In the genomic region with DNA sequence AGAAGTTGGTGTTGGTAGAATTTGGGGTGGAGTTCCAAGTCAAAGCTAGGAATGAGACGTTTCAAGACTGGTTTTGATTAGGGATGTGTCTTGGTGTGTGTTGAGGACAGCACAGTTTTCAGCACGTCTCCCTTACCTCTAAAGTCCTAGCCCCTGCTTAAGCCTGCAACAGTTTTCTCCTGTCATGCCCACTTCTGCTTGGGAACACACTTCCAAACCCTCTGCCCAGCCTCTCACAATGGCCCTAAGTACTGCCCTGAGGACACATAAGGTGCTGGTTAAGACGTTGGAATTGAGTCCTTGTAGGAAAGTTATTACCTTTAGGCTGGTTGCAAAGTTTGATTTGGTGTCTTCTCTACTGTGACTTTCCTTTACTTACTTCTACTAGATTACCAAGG, we compare ENCODE assay signal across 8 cellular contexts. TPM values are rescaled to one million over a fixed set of nuclear protein-coding genes. Genes with fewer than 3 reads are reported as not detected.
DNase-seq lines count a peak whose midpoint lies in the region; ATAC-seq, FAIRE-seq and TF ChIP-seq lines count a peak whose summit lies in the region.

No MANE protein-coding gene starts in this region.

- ATAC-seq in HG03457 (IDR thresholded peaks at IDR 0.05; ENCODE audit: unreplicated experiment): no peak
- ATAC-seq in HG03342 (IDR thresholded peaks at IDR 0.05; ENCODE audit: unreplicated experiment): no peak
- ATAC-seq in HG03175 (IDR thresholded peaks at IDR 0.05; ENCODE audit: unreplicated experiment): no peak
- ATAC-seq in GM19324 (IDR thresholded peaks at IDR 0.05; ENCODE audit: low FRiP score, unreplicated experiment): no peak

- peaks cover 4% of the 10 kb centered on the region for H3K36me3 Mint-ChIP-seq in progenitor cell of endocrine pancreas (ENCODE audit: insufficient read depth)

- no peak for TF ChIP-seq POLR2A in endothelial cell of umbilical vein (IDR thresholded peaks at IDR 0.05; ENCODE audit: low read depth, low read length)

- H4K20me1 ChIP-seq in endothelial cell of umbilical vein (replicated peaks; ENCODE audit: control insufficient read depth, extremely low read depth, insufficient read depth, low read length): no peaks in the 10 kb centered on the region

- dilution Hi-C loops in endothelial cell of umbilical vein (cut with MboI; ENCODE audit: extremely low pct_ligation_motif_present, low sequenced_read_pairs): no loop called here

- no peak for FAIRE-seq in endothelial cell of umbilical vein (lab: Jason Lieb, UNC)

- no peak overlapping the region for H3K27ac ChIP-seq in SJCRH30
- H3K27ac ChIP-seq in endothelial cell of umbilical vein (ENCODE audit: insufficient read depth, low read depth, low read length): peak overlapping the region; percentile 73

- DNase-seq in SJCRH30 (no peak), endothelial cell of umbilical vein (ENCODE audit: low read depth, low spot score) (peak; percentile 44), progenitor cell of endocrine pancreas (ENCODE audit: low spot score, unreplicated experiment) (no peak)

- CTCF ChIA-PET in endothelial cell of umbilical vein (lab: Charles Lee): interaction anchor here (1.0 to 3.0 kb wide), 9 partner anchors 8 to 321 kb away, joined by 3 to 11 read pairs (median 5); no protein-coding TSS in a partner anchor

- peak overlapping the region; percentile 74 for H3K4me3 Mint-ChIP-seq in progenitor cell of endocrine pancreas (ENCODE audit: low read depth)

- H3K27me3 ChIP-seq in SJCRH30 (no peaks in the 10 kb centered on the region), endothelial cell of umbilical vein (ENCODE audit: control insufficient read depth in 2 of 2, insufficient read depth in 2 of 2, low read length in 2 of 2) (no peaks in the 10 kb centered on the region)

- H3K36me3 ChIP-seq in SJCRH30: no peaks in the 10 kb centered on the region
- peaks cover 3 to 4% of the 10 kb centered on the region in 2 experiments for H3K36me3 ChIP-seq in endothelial cell of umbilical vein (ENCODE audit: control insufficient read depth in 2 of 2, extremely low read depth in 1 of 2, insufficient read depth in 2 of 2, low read length in 2 of 2)

- H3K9me3 ChIP-seq in SJCRH30 (replicated peaks) (no peaks in the 10 kb centered on the region), endothelial cell of umbilical vein (replicated peaks; ENCODE audit: control insufficient read depth, insufficient read depth, low read length) (no peaks in the 10 kb centered on the region)

- H3K27ac Mint-ChIP-seq in progenitor cell of endocrine pancreas: peak overlapping the region; percentile 18

- no TSS peak for BruUV-seq in endothelial cell of umbilical vein (replicated peaks; lab: Mats Ljungman, UMichigan)

- intact Hi-C loops in endothelial cell of umbilical vein (cut with micrococcal nuclease): loop anchor here (5.0 kb wide), 1 partner anchor 320 kb away; no protein-coding TSS in a partner anchor

- H3K9me3 Mint-ChIP-seq in progenitor cell of endocrine pancreas (ENCODE audit: low read depth): no peaks in the 10 kb centered on the region

- H3K27me3 Mint-ChIP-seq in progenitor cell of endocrine pancreas: peaks cover 31% of the 10 kb centered on the region

- peaks cover 39% of the 10 kb centered on the region for H3K4me1 Mint-ChIP-seq in progenitor cell of endocrine pancreas (ENCODE audit: low read depth)

- peaks cover 37% of the 10 kb centered on the region for H3K79me2 ChIP-seq in endothelial cell of umbilical vein (ENCODE audit: control insufficient read depth, insufficient read depth, low read length)

- peak overlapping the region; percentile 97 for H3K4me2 ChIP-seq in endothelial cell of umbilical vein (ENCODE audit: insufficient read depth, low read length)

- POLR2A ChIA-PET in endothelial cell of umbilical vein (lab: Charles Lee): no interaction called here

- TF ChIP-seq CTCF in GM12875 (IDR thresholded peaks at IDR 0.05; ENCODE audit: borderline replicate concordance, insufficient read depth, low read depth, low read length): no peak
- TF ChIP-seq CTCF in endothelial cell of umbilical vein (IDR thresholded peaks at IDR 0.05; ENCODE audit: extremely low read depth in 1 of 2, insufficient read depth in 1 of 2, low read depth in 1 of 2, low read length in 2 of 2): no peak
- TF ChIP-seq CTCF in progenitor cell of endocrine pancreas (IDR thresholded peaks at IDR 0.05; ENCODE audit: unreplicated experiment): no peak

- H3K4me3 ChIP-seq in GM12875 (ENCODE audit: low read depth, low read length) (peak overlapping the region; percentile 90), SJCRH30 (peak overlapping the region; percentile 75), endothelial cell of umbilical vein (replicated peaks in 1 of 3; ENCODE audit: insufficient read depth in 1 of 3, low read depth in 1 of 3, low read length in 3 of 3) (peak overlapping the region in 1 of 3 experiments; percentile 86)

- H3K4me1 ChIP-seq in SJCRH30 (peaks cover 9% of the 10 kb centered on the region; the same call in 1 of the 2 replicates), endothelial cell of umbilical vein (ENCODE audit: control insufficient read depth, extremely low read depth, insufficient read depth, low read length) (peaks cover 28% of the 10 kb centered on the region)

- H3K9me1 ChIP-seq in endothelial cell of umbilical vein (replicated peaks; ENCODE audit: control insufficient read depth, extremely low read depth, insufficient read depth, low read length): peaks cover 2% of the 10 kb centered on the region

- H2AFZ ChIP-seq in endothelial cell of umbilical vein (ENCODE audit: low read depth, low read length): peak overlapping the region; percentile 99

- H3K9ac ChIP-seq in endothelial cell of umbilical vein (replicated peaks; ENCODE audit: extremely low read depth, insufficient read depth, low read length): peak overlapping the region; percentile 28

TF ChIP-seq in endothelial cell of umbilical vein, 7 proteins besides CTCF, POLR2A, EP300 and RAD21:
- no peak for TF ChIP-seq EZH2 (IDR thresholded peaks at IDR 0.05; ENCODE audit: borderline replicate concordance, low read depth, low read length, severe bottlenecking)
- TF ChIP-seq POLR2AphosphoS5 (IDR thresholded peaks at IDR 0.05; ENCODE audit: insufficient read depth, low read depth, low read length): no peak
- TF ChIP-seq, protein P1, sequence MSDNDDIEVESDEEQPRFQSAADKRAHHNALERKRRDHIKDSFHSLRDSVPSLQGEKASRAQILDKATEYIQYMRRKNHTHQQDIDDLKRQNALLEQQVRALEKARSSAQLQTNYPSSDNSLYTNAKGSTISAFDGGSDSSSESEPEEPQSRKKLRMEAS (IDR thresholded peaks at IDR 0.05; ENCODE audit: insufficient read depth, insufficient read length): no peak
- TF ChIP-seq JUN (IDR thresholded peaks at IDR 0.05; ENCODE audit: borderline replicate concordance, insufficient read depth, insufficient read length, low read depth): no peak
- TF ChIP-seq FOS (IDR thresholded peaks at IDR 0.05; ENCODE audit: borderline replicate concordance, insufficient read depth, low read length): no peak
- no peak for TF ChIP-seq MYC (IDR thresholded peaks at IDR 0.05; ENCODE audit: low read depth, low read length)
- TF ChIP-seq GATA2 (IDR thresholded peaks at IDR 0.05; ENCODE audit: insufficient read depth, insufficient read length, low read depth, low read length): no peak

RNA-seq across cellular contexts. Expression of a gene that starts 0.7 kb away (rescaled TPM):
- total RNA-seq in SJCRH30 (2014; rRNA removed; shearing (Covaris generic)): 10.4 and 10.6 TPM in 2 replicates
- 30.9 and 33.3 TPM in 2 replicates for total RNA-seq in endothelial cell of umbilical vein
- polyA plus RNA-seq in endothelial cell of umbilical vein: 5.4 and 5.9 TPM in 2 replicates
- polyA plus RNA-seq in endothelial cell of umbilical vein (2011; cell fraction: cytosol; rRNA removed): 9.4 and 10.3 TPM in 2 replicates
- 6.3 and 10.2 TPM in 2 replicates for polyA plus RNA-seq in endothelial cell of umbilical vein (2011; cell fraction: nucleus; rRNA removed)
- polyA plus RNA-seq in endothelial cell of umbilical vein (2012): 26.8 and 35.4 TPM in 2 replicates
- polyA minus RNA-seq in endothelial cell of umbilical vein: 13.5 and 14.1 TPM in 2 replicates
- polyA minus RNA-seq in endothelial cell of umbilical vein (2011; cell fraction: cytosol; rRNA and poly(A)+ RNA removed): 8.7 TPM
- 9.4 and 10.3 TPM in 2 replicates for polyA minus RNA-seq in endothelial cell of umbilical vein (2011; cell fraction: nucleus; rRNA and poly(A)+ RNA removed)
- 26.0 and 28.8 TPM in 2 replicates for total RNA-seq in progenitor cell of endocrine pancreas
